In the genomic region with DNA sequence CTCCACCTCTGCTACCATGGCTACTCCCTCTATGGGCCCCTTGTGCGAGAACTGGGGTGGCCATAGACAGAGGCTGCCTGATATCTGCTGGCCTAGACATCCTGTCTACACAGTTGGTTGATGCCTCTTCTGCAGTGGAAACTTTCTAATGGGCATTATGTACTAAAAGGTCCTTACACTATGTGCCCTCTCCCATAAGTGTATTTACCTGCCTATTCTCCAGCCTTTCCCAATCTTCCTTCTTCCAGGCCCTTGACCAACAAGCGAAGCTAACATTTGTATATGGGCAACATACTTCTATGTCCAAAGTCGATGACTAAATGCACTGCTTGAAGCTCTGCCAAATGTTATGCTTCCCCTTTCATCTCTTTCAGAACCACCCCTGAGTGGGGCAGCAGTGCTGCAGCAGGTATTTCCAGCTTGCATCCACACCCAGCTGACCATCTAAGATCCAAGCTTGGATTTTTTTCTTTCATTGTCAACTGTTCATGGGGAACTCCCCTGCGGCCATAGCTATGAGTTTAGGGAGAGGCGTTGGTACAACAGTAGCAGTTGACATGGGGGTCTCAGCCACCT, we compare ENCODE assay signal across 1 cellular context.
TF ChIP-seq lines count a peak whose summit lies in the region.

No MANE protein-coding gene starts in this region.

TF ChIP-seq in K562, 482 proteins besides CTCF, POLR2A, EP300 and RAD21:
- TF ChIP-seq, protein P1, sequence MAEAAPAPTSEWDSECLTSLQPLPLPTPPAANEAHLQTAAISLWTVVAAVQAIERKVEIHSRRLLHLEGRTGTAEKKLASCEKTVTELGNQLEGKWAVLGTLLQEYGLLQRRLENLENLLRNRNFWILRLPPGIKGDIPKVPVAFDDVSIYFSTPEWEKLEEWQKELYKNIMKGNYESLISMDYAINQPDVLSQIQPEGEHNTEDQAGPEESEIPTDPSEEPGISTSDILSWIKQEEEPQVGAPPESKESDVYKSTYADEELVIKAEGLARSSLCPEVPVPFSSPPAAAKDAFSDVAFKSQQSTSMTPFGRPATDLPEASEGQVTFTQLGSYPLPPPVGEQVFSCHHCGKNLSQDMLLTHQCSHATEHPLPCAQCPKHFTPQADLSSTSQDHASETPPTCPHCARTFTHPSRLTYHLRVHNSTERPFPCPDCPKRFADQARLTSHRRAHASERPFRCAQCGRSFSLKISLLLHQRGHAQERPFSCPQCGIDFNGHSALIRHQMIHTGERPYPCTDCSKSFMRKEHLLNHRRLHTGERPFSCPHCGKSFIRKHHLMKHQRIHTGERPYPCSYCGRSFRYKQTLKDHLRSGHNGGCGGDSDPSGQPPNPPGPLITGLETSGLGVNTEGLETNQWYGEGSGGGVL (CRISPR knock-in tag; IDR thresholded peaks at IDR 0.05): no peak
- peak; percentile 48 for TF ChIP-seq RFX1 (IDR thresholded peaks at IDR 0.05)
